Comparison of ENCODE assay signal across 23 cellular contexts in genomic region chr13:37889102-37889501, GRCh38.
DNase-seq lines count a peak whose midpoint lies in the region; ATAC-seq lines count a peak whose summit lies in the region.
"Had no signal": no experiment of that assay in that cellular context is flagged by ENCODE, and none has a peak within 500 bp of the region (broad histone marks: within the 10 kb centered on the region; RNA-seq: fewer than 3 reads in every experiment).

No MANE protein-coding gene starts in this region.

- no peak overlapping the region for H3K9ac ChIP-seq in adipocyte (ENCODE audit: low read length)

- peak; percentile 40 for DNase-seq in adipocyte (ENCODE audit: low read depth)
- DNase-seq in fibroblast of peridontal ligament (ENCODE audit: extremely low read depth): peak; percentile 49
- no peak for DNase-seq in SIG-M5 (lab: John Stamatoyannopoulos, UW)
- DNase-seq in stimulated activated CD4-positive, alpha-beta T cell treated with anti-CD3 and anti-CD28 coated beads, Interleukin-15, amount 100 ng/mL, for 24 hours: no peak
- DNase-seq: activated CD8-positive, alpha-beta T cell treated with anti-CD3 and anti-CD28 coated beads for 36 hours; activated T-cell treated with anti-CD3 and anti-CD28 coated beads, Interleukin-2, amount 50 U/mL, for 48 hours; effector CD4-positive, alpha-beta T cell; esophagus squamous epithelium; hippocampal formation; NCI-H1092; NCI-H2107; NCI-H524; nephron progenitor cell; psoas muscle; SHP77 treated with DMSO at 0.1 percent for 48 hours; T-helper 17 cell had no signal

- H2AFZ ChIP-seq in ACC112 (ENCODE audit: low read length, unreplicated experiment): peak overlapping the region; percentile 78

- H3K4me1 ChIP-seq in ACC112 (ENCODE audit: control insufficient read depth, insufficient read depth, low read length, unreplicated experiment) (peaks cover 15% of the 10 kb centered on the region), adipocyte (ENCODE audit: control insufficient read depth, insufficient read depth, low read length) (peaks cover 4% of the 10 kb centered on the region)
- H3K4me1 ChIP-seq: esophagus squamous epithelium, psoas muscle had no signal

- H3K27me3 ChIP-seq in ACC112 (ENCODE audit: insufficient read depth, low read length) (no peaks in the 10 kb centered on the region), adipocyte (replicated peaks; ENCODE audit: control insufficient read depth, insufficient read depth, low read length) (no peaks in the 10 kb centered on the region)
- H3K27me3 ChIP-seq: esophagus squamous epithelium had no signal

- H3K4me3 ChIP-seq in ACC112 (ENCODE audit: low read depth, low read length) (peak overlapping the region; percentile 60), adipocyte (ENCODE audit: low read length) (peak overlapping the region; percentile 12)
- H3K4me3 ChIP-seq: esophagus squamous epithelium, psoas muscle had no signal

- no peaks in the 10 kb centered on the region for H3K9me3 ChIP-seq in adipocyte (ENCODE audit: control insufficient read depth, low read length)
- H3K9me3 ChIP-seq: esophagus squamous epithelium, psoas muscle had no signal

- H3K36me3 ChIP-seq in ACC112 (ENCODE audit: insufficient read depth, low read length) (no peaks in the 10 kb centered on the region), adipocyte (ENCODE audit: control insufficient read depth, insufficient read depth, low read length, severe bottlenecking) (no peaks in the 10 kb centered on the region)
- H3K36me3 ChIP-seq: esophagus squamous epithelium had no signal

- H3K27ac ChIP-seq in ACC112 (ENCODE audit: low read depth, low read length): peak overlapping the region; percentile 24
- H3K27ac ChIP-seq: C4-2B, esophagus squamous epithelium, psoas muscle had no signal

- peak; percentile 53 for ATAC-seq in HG03439 (IDR thresholded peaks at IDR 0.05; ENCODE audit: unreplicated experiment)
- ATAC-seq in HG02981 (IDR thresholded peaks at IDR 0.05; ENCODE audit: unreplicated experiment): no peak
- ATAC-seq in GM19455 (IDR thresholded peaks at IDR 0.05; ENCODE audit: unreplicated experiment): no peak
- ATAC-seq: activated CD8-positive, alpha-beta T cell treated with anti-CD3 and anti-CD28 coated beads for 36 hours; activated naive CD4-positive, alpha-beta T cell treated with anti-CD3 and anti-CD28 coated beads, Interleukin-2, amount 50 U/mL, for 72 hours; psoas muscle; T-helper 17 cell; WTC11 had no signal

- no peaks in the 10 kb centered on the region for H3K79me2 ChIP-seq in ACC112 (ENCODE audit: control insufficient read depth, insufficient read depth, low read length, unreplicated experiment)

Comparison
In these comparisons a context has a peak if more than half of its experiments do, and no peak if none do; other contexts are left out.
1. DNase-seq: peak in adipocyte (single experiment) and fibroblast of peridontal ligament (single experiment); none in SIG-M5 (single experiment) and stimulated activated CD4-positive, alpha-beta T cell treated with anti-CD3 and anti-CD28 coated beads, Interleukin-15, amount 100 ng/mL, for 24 hours (single experiment).